9 cellular contexts compared by ENCODE assay signal in the genomic region with DNA sequence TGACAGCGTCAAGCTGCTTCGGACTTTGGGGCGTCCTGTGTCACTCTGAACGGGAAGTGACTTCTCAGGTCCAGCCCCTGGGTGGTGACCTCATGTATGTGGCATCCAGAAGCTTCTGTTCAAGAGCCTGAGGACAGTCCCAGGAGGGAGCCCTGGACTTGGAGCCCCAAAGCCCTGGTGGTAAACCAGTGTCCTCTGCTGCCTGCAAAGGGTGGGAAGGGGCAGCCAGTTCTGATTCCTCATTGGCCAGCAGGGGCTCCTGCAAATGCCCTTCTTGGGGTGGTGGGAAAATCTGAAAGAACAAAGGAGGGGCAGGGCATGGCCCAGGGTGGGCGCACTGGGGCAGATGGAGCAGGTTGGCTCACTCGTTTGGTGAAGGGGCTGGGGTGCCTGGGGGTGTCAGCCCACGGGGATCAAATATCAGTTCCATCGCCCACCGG. TPM values are rescaled to one million over a fixed set of nuclear protein-coding genes. Genes with fewer than 3 reads are reported as not detected.
A peak's percentile ranks its signal among the peaks of the same experiment; 100 is the strongest.
DNase-seq lines count a peak whose midpoint lies in the region; ATAC-seq, FAIRE-seq and TF ChIP-seq lines count a peak whose summit lies in the region.
"Had no signal": no experiment of that assay in that cellular context is flagged by ENCODE, and none has a peak within 500 bp of the region (broad histone marks: within the 10 kb centered on the region; RNA-seq: fewer than 3 reads in every experiment).

No MANE protein-coding gene starts in this region.

- peak; percentile 21 for TF ChIP-seq POLR2A in prostate gland (IDR thresholded peaks at IDR 0.05)

- WGBS in prostate gland, result 48% methylated on average over 9 of the region's 9 CpGs

- TF ChIP-seq CTCF in foreskin keratinocyte (conservative IDR thresholded peaks at IDR 0.05) (no peak), prostate gland (IDR thresholded peaks at IDR 0.05) (no peak)

- H3K4me1 ChIP-seq in SJSA1 (replicated peaks) (peaks cover 26% of the 10 kb centered on the region), foreskin keratinocyte (peaks cover 5% of the 10 kb centered on the region), prostate gland (replicated peaks) (peaks cover 4% of the 10 kb centered on the region)

- intact Hi-C loops in prostate gland (cut with DNase I), result loop anchor here (10.0 kb wide), 1 partner anchor 330 kb away; no protein-coding TSS in a partner anchor

- FAIRE-seq in GM19239 (lab: Jason Lieb, UNC), result no peak
- FAIRE-seq: GM12892 had no signal

- H3K27me3 ChIP-seq in SJSA1 (replicated peaks) (no peaks in the 10 kb centered on the region), foreskin keratinocyte (no peaks in the 10 kb centered on the region), prostate gland (replicated peaks; ENCODE audit: insufficient read depth) (no peaks in the 10 kb centered on the region)

- no peaks in the 10 kb centered on the region for H3K9me3 ChIP-seq in SJSA1 (replicated peaks)
- no peaks in the 10 kb centered on the region for H3K9me3 ChIP-seq in prostate gland

- H3K4me3 ChIP-seq in SJSA1 (no peak overlapping the region; the same call in 1 of the 2 replicates), prostate gland (no peak overlapping the region)

- H3K27ac ChIP-seq in SJSA1, result no peak overlapping the region
- H3K27ac ChIP-seq in foreskin keratinocyte, result no peak overlapping the region
- H3K27ac ChIP-seq in prostate gland, result no peak overlapping the region

- DNase-seq in GM04503 (ENCODE audit: low read depth) (peak; percentile 26), SJSA1 (ENCODE audit: low read depth in 1 of 2, low spot score in 2 of 2) (peak; percentile 20 to 60), foreskin keratinocyte (peak in 1 of 2 donors; percentile 37), prostate gland (ENCODE audit: low spot score) (no peak), OCI-M2 (lab: John Stamatoyannopoulos, UW; ENCODE audit: unreplicated experiment) (no peak), GM19239 (ENCODE audit: insufficient read length, low spot score) (no peak)
- DNase-seq in activated CD4-positive, alpha-beta T cell treated with anti-CD3 and anti-CD28 coated beads for 1 hour, result no peak

- ATAC-seq in foreskin keratinocyte, result peak; percentile 5
- no peak for ATAC-seq in HG03045 (IDR thresholded peaks at IDR 0.05; ENCODE audit: unreplicated experiment)

- peaks cover 28% of the 10 kb centered on the region for H3K36me3 ChIP-seq in SJSA1
- H3K36me3 ChIP-seq in prostate gland, result no peaks in the 10 kb centered on the region

RNA-seq across cellular contexts. Expression of a gene that starts 1.6 kb away (rescaled TPM):
- total RNA-seq in SJSA1 (2014; rRNA removed; shearing (Covaris generic)), result 1.7 and 6.4 TPM in 2 replicates
- total RNA-seq in foreskin keratinocyte (1.3 and 1.4 TPM in 2 replicates), prostate gland (1 to 10 TPM; 4.4 to 9.4 TPM)
- polyA plus RNA-seq in foreskin keratinocyte, result 1.9 and 2.5 TPM in 2 replicates

RNA-seq across cellular contexts. Expression of a gene that starts 13.4 kb away (rescaled TPM):
- total RNA-seq in SJSA1 (2014; rRNA removed; shearing (Covaris generic)), result not detected in 2 replicates
- total RNA-seq in foreskin keratinocyte (not detected in 2 replicates), prostate gland (1 to 10 TPM in 1 of 2 donors, not detected in 1; 2.8 TPM)
- not detected in 2 replicates for polyA plus RNA-seq in foreskin keratinocyte

RNA-seq across cellular contexts. Expression of a gene that starts 55.7 kb away (rescaled TPM):
- total RNA-seq in SJSA1 (2014; rRNA removed; shearing (Covaris generic)), result 2.2 and 2.8 TPM in 2 replicates
- total RNA-seq in foreskin keratinocyte, result 1.1 and 1.2 TPM in 2 replicates
- polyA plus RNA-seq in foreskin keratinocyte, result 1.2 and 1.4 TPM in 2 replicates
- total RNA-seq in prostate gland, result 10 to 100 TPM in 1 of 2 donors, 1 to 10 TPM in 1; 6.5 to 16.7 TPM

Comparison
In these comparisons a context has a peak if more than half of its experiments do, and no peak if none do; other contexts are left out.
1. DNase-seq: peak in GM04503 (single experiment) and SJSA1 (2 of 2); none in prostate gland (single experiment), activated CD4-positive, alpha-beta T cell treated with anti-CD3 and anti-CD28 coated beads for 1 hour (single experiment), OCI-M2 (single experiment) and GM19239 (single experiment).